In the genomic region with DNA sequence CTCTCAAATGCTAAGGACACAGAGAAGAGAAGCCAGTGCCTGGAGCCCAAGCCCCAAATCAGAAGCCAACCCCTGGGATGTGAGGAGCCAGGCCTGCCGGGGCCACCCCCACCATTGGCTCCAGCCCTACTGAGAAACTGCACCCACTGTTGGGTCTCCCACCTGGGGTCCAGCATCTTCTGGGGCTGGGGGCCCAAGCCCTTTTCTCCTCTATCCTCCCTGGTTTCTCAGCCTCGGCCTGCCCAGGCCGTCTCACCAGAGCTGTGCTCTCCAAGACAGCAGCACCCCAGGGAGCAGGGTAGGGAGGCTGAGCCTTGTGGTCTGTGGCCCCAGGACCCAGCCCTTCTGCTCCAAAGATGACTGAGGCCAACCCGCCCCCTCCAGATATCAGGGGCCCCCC, we compare ENCODE assay signal across 17 cellular contexts. TPM values are rescaled to one million over a fixed set of nuclear protein-coding genes. Genes with fewer than 3 reads are reported as not detected.
DNase-seq lines count a peak whose midpoint lies in the region; ATAC-seq, FAIRE-seq and TF ChIP-seq lines count a peak whose summit lies in the region.
"Had no signal": no experiment of that assay in that cellular context is flagged by ENCODE, and none has a peak within 500 bp of the region (broad histone marks: within the 10 kb centered on the region; RNA-seq: fewer than 3 reads in every experiment).

No MANE protein-coding gene starts in this region.

- no peak; the same call in 2 of the 3 replicates for ATAC-seq in K562
- ATAC-seq in effector memory CD8-positive, alpha-beta T cell (replicated peaks), result no peak
- ATAC-seq in HG03460 (IDR thresholded peaks at IDR 0.05; ENCODE audit: unreplicated experiment), result no peak

- H3K27ac Mint-ChIP-seq in H9 (peak overlapping the region in 2 of 3 experiments; percentile 89 to 95; a peak in 1 of 7 replicates), nephron progenitor cell (no peak overlapping the region)
- H3K27ac Mint-ChIP-seq in effector memory CD8-positive, alpha-beta T cell, result no peak overlapping the region
- H3K27ac Mint-ChIP-seq: CD4-positive, alpha-beta memory T cell; HFFc6 had no signal

- H3K56ac ChIP-seq in H9 (ENCODE audit: insufficient read length, low read depth, low read length), result no peak overlapping the region

- no peak overlapping the region for H3T11ph ChIP-seq in H9 (ENCODE audit: low read length)

- H3K23ac ChIP-seq in H9 (ENCODE audit: insufficient read length, low read depth, low read length), result no peak overlapping the region

- no peaks in the 10 kb centered on the region for H3K27me3 ChIP-seq in H9 (ENCODE audit: insufficient read depth, low read length)
- no peaks in the 10 kb centered on the region for H3K27me3 ChIP-seq in K562 (ENCODE audit: control insufficient read depth in 2 of 2, insufficient read depth in 2 of 2, low read length in 2 of 2)
- no peaks in the 10 kb centered on the region for H3K27me3 ChIP-seq in rectal smooth muscle tissue (ENCODE audit: control insufficient read depth, insufficient read depth, low read length)
- H3K27me3 ChIP-seq in HAP-1 (ENCODE audit: low read depth), result no peaks in the 10 kb centered on the region

- H2BK12ac ChIP-seq in H9 (ENCODE audit: insufficient read length, low read depth, low read length), result no peak overlapping the region

- H4K20me1 ChIP-seq in H9 (ENCODE audit: control insufficient read depth, insufficient read depth, insufficient read length) (no peaks in the 10 kb centered on the region), K562 (replicated peaks; ENCODE audit: control insufficient read depth, insufficient read depth, low read length) (no peaks in the 10 kb centered on the region)

- H4K8ac ChIP-seq in H9 (replicated peaks; ENCODE audit: insufficient read length, low read depth, low read length), result no peak overlapping the region

- TF ChIP-seq CTCF in H9 (conservative IDR thresholded peaks at IDR 0.05) (no peak), K562 (IDR thresholded peaks at IDR 0.05 in 2 of 3, conservative IDR thresholded peaks at IDR 0.05 in 1 of 3; ENCODE audit: insufficient read depth in 2 of 3, low read depth in 1 of 3, low read length in 3 of 3) (no peak), kidney (IDR thresholded peaks at IDR 0.05; ENCODE audit: borderline replicate concordance, extremely low read depth, insufficient read depth) (no peak), nephron progenitor cell (IDR thresholded peaks at IDR 0.05) (no peak)

- H2AFZ ChIP-seq in H9 (ENCODE audit: low read length), result no peak overlapping the region
- H2AFZ ChIP-seq in K562 (ENCODE audit: low read depth, low read length), result no peak overlapping the region

- H3K27ac ChIP-seq in H9 (ENCODE audit: insufficient read length, low read depth, low read length) (no peak overlapping the region), K562 (ENCODE audit: extremely low read depth, low read depth, low read length) (no peak overlapping the region), kidney (ENCODE audit: low read depth in 2 of 2, low read length in 2 of 2) (no peak overlapping the region), rectal smooth muscle tissue (ENCODE audit: low read depth, low read length) (peak overlapping the region; percentile 6)

- no peak for TF ChIP-seq RAD21 in K562 (CRISPR knock-in tag; conservative IDR thresholded peaks at IDR 0.05 in 1 of 2, IDR thresholded peaks at IDR 0.05 in 1 of 2)

- H3K4me2 ChIP-seq in H9 (ENCODE audit: insufficient read depth, insufficient read length, low read length) (no peak overlapping the region), K562 (ENCODE audit: insufficient read depth, low read length) (no peak overlapping the region)

- no peak overlapping the region for H2AK5ac ChIP-seq in H9 (ENCODE audit: insufficient read length, low read length)

- H3K4me3 ChIP-seq in K562, result no peak overlapping the region
- no peak overlapping the region for H3K4me3 ChIP-seq in kidney (ENCODE audit: low read length in 2 of 2)
- H3K4me3 ChIP-seq in rectal smooth muscle tissue (ENCODE audit: low read length), result no peak overlapping the region
- H3K4me3 ChIP-seq in HAP-1, result no peak overlapping the region

- no peak for TF ChIP-seq EP300 in K562 (IDR thresholded peaks at IDR 0.05; ENCODE audit: low read length)

- BruUV-seq in K562 (replicated peaks; lab: Mats Ljungman, UMichigan), result no TSS peak

- H2BK5ac ChIP-seq in H9 (ENCODE audit: insufficient read length, low read length), result no peak overlapping the region

- no CpG with 5 or more reads among the region's 4 CpGs for WGBS in H9 (ENCODE audit: extremely low coverage, insufficient read length, low lambda C conversion rate)
- 58% methylated on average over 4 of the region's 4 CpGs for WGBS in K562 (ENCODE audit: insufficient coverage, low coverage, missing lambda C conversion rate)

- H3K18ac ChIP-seq in H9 (ENCODE audit: insufficient read length, low read depth, low read length), result no peak overlapping the region

- DNase-seq in H9 (no peak), K562 (ENCODE audit: extremely low read depth in 1 of 4, low spot score in 3 of 4) (no peak), kidney (peak; percentile 56), HAP-1 (ENCODE audit: low spot score in 2 of 2) (no peak), nephron progenitor cell (no peak)
- no peak for DNase-seq in effector memory CD8-positive, alpha-beta T cell
- DNase-seq: C1 segment of cervical spinal cord; CD4-positive, alpha-beta memory T cell; COR-L47; DMS153; DND-41; GOT3; HFFc6 had no signal

- peaks cover 4 to 9% (median 5%) of the 10 kb centered on the region in 3 experiments; a peak in 6 of 7 replicates for H3K36me3 Mint-ChIP-seq in H9 (ENCODE audit: insufficient read depth in 1 of 3, low read depth in 3 of 3)
- H3K36me3 Mint-ChIP-seq in effector memory CD8-positive, alpha-beta T cell (ENCODE audit: insufficient read depth), result no peaks in the 10 kb centered on the region
- peaks cover 5% of the 10 kb centered on the region for H3K36me3 Mint-ChIP-seq in nephron progenitor cell (ENCODE audit: low read depth)
- H3K36me3 Mint-ChIP-seq: CD4-positive, alpha-beta memory T cell had no signal

- peaks cover 7% of the 10 kb centered on the region for H3K9me1 ChIP-seq in K562 (ENCODE audit: control insufficient read depth, insufficient read depth, low read length)

- H3K36me3 ChIP-seq in K562 (ENCODE audit: control insufficient read depth, insufficient read depth, low read length), result peaks cover 21% of the 10 kb centered on the region; the same call in 1 of the 3 replicates
- H3K36me3 ChIP-seq in kidney (ENCODE audit: control insufficient read depth in 1 of 2, insufficient read depth in 2 of 2, low read length in 2 of 2), result peaks cover 0 to 4% of the 10 kb centered on the region in 2 donors
- H3K36me3 ChIP-seq in rectal smooth muscle tissue (ENCODE audit: control insufficient read depth, insufficient read depth, low read length), result peaks cover 27% of the 10 kb centered on the region
- H3K36me3 ChIP-seq in HAP-1 (replicated peaks), result no peaks in the 10 kb centered on the region; the same call in 1 of the 2 replicates

- no peak overlapping the region for H4K91ac ChIP-seq in H9 (ENCODE audit: insufficient read length, low read depth, low read length)

- H3K27me3 Mint-ChIP-seq in H9 (ENCODE audit: low read depth) (no peaks in the 10 kb centered on the region), nephron progenitor cell (ENCODE audit: low read depth, poor library complexity) (peaks cover 7% of the 10 kb centered on the region)
- H3K27me3 Mint-ChIP-seq in effector memory CD8-positive, alpha-beta T cell, result peaks cover 22 to 68% of the 10 kb centered on the region in 2 donors

- intact Hi-C loops in K562 (cut with micrococcal nuclease), result no loop called here
- intact Hi-C loops in kidney (cut with DNase I), result no loop called here

- no peak overlapping the region for H4K5ac ChIP-seq in H9 (ENCODE audit: insufficient read length, low read depth, low read length)

- in situ Hi-C loops in K562 (cut with MboI), result no loop called here
- in situ Hi-C loops in HAP-1 (cut with MboI; ENCODE audit: low sequenced_read_pairs), result no loop called here

- H3K9me3 ChIP-seq in H9 (ENCODE audit: control insufficient read depth, low read depth, low read length) (peaks cover 14% of the 10 kb centered on the region), K562 (replicated peaks; ENCODE audit: control insufficient read depth, insufficient read depth, low read depth, low read length) (no peaks in the 10 kb centered on the region), kidney (ENCODE audit: control insufficient read depth in 1 of 2, low read length in 2 of 2) (peaks cover 0 to 10% of the 10 kb centered on the region in 2 donors), HAP-1 (no peaks in the 10 kb centered on the region)

- FAIRE-seq in K562 (lab: Jason Lieb, UNC) (no peak), kidney (lab: Jason Lieb, UNC) (no peak)
- FAIRE-seq: G401.6, GM12892 had no signal

- no peak overlapping the region; the same call in 1 of the 2 replicates for H3K14ac ChIP-seq in H9 (ENCODE audit: insufficient read depth, low read length)

- H2BK120ac ChIP-seq in H9 (ENCODE audit: low read depth, low read length, poor library complexity, severe bottlenecking), result no peak overlapping the region

- H3K4me1 ChIP-seq in H9 (ENCODE audit: insufficient read depth, low read length) (no peaks in the 10 kb centered on the region), K562 (replicated peaks in 1 of 2; ENCODE audit: control insufficient read depth in 2 of 2, insufficient read depth in 2 of 2, low read length in 2 of 2) (peaks cover 30 to 42% of the 10 kb centered on the region in 2 experiments), kidney (ENCODE audit: control insufficient read depth in 1 of 2, insufficient read depth in 1 of 2, low read depth in 1 of 2, low read length in 2 of 2) (no peaks in the 10 kb centered on the region), rectal smooth muscle tissue (ENCODE audit: control insufficient read depth, insufficient read depth, low read length) (no peaks in the 10 kb centered on the region), HAP-1 (no peaks in the 10 kb centered on the region)

- peaks cover 15 to 16% of the 10 kb centered on the region in 2 experiments for H3K4me1 Mint-ChIP-seq in H9
- H3K4me1 Mint-ChIP-seq in effector memory CD8-positive, alpha-beta T cell (ENCODE audit: low read depth in 2 of 2), result peaks cover 10 to 12% of the 10 kb centered on the region in 2 donors
- H3K4me1 Mint-ChIP-seq in nephron progenitor cell, result peaks cover 23% of the 10 kb centered on the region

- no peaks in the 10 kb centered on the region for H3K23me2 ChIP-seq in H9 (ENCODE audit: insufficient read length, low read depth, low read length, poor library complexity, severe bottlenecking)

- H3K9me3 Mint-ChIP-seq in H9 (no peaks in the 10 kb centered on the region), nephron progenitor cell (no peaks in the 10 kb centered on the region)
- no peaks in the 10 kb centered on the region for H3K9me3 Mint-ChIP-seq in effector memory CD8-positive, alpha-beta T cell
- H3K9me3 Mint-ChIP-seq: CD4-positive, alpha-beta memory T cell had no signal

- no peak for TF ChIP-seq POLR2A in K562 (conservative IDR thresholded peaks at IDR 0.05)

- H3K4ac ChIP-seq in H9 (ENCODE audit: low read depth, low read length), result no peak overlapping the region

- H2BK20ac ChIP-seq in H9 (ENCODE audit: low read depth, low read length, poor library complexity, severe bottlenecking), result no peak overlapping the region

- H2BK15ac ChIP-seq in H9 (ENCODE audit: low read depth, low read length), result no peak overlapping the region

- H3K79me2 ChIP-seq in H9 (ENCODE audit: insufficient read depth, low read length), result no peaks in the 10 kb centered on the region
- H3K79me2 ChIP-seq in K562 (ENCODE audit: control insufficient read depth, insufficient read depth, low read length), result no peaks in the 10 kb centered on the region

- no peaks in the 10 kb centered on the region for H3K79me1 ChIP-seq in H9 (ENCODE audit: insufficient read depth, low read depth, low read length, poor library complexity, severe bottlenecking)

- H3K9ac ChIP-seq in H9 (ENCODE audit: extremely low read depth, insufficient read length, low read length) (no peak overlapping the region), K562 (ENCODE audit: insufficient read depth in 1 of 2, low read depth in 2 of 2, low read length in 2 of 2) (peak overlapping the region in 1 of 2 experiments; percentile 76; a peak in 2 of 4 replicates), kidney (ENCODE audit: low read length in 2 of 2) (no peak overlapping the region), rectal smooth muscle tissue (ENCODE audit: low read length) (no peak overlapping the region)

- POLR2A ChIA-PET in K562 (lab: Yijun Ruan, JAX), result interaction anchor here (1.3 kb wide), 1 partner anchor 42 kb away, joined by 3 read pairs; no protein-coding TSS in a partner anchor

- H3K4me3 Mint-ChIP-seq in H9, result no peak overlapping the region
- no peak overlapping the region for H3K4me3 Mint-ChIP-seq in effector memory CD8-positive, alpha-beta T cell
- H3K4me3 Mint-ChIP-seq in nephron progenitor cell, result no peak overlapping the region
- H3K4me3 Mint-ChIP-seq: CD4-positive, alpha-beta memory T cell; HFFc6 had no signal

- CTCF ChIA-PET in K562 (lab: Yijun Ruan, JAX; ENCODE audit: low intra/inter-chr PET ratio), result no interaction called here

RNA-seq across cellular contexts. Expression of gene SDC3, which starts 37.9 kb away (rescaled TPM):
- total RNA-seq in H9 (2021) (24.2 and 25.9 TPM in 2 replicates), K562 (2014; rRNA removed) (12.1 and 20.7 TPM in 2 replicates), K562 (2014; rRNA removed; fragmentation: Illumina TruSeq; extraction: Trizol) (8.6 and 9.0 TPM in 2 replicates), K562 (2015; rRNA removed; fragmentation: Illumina TruSeq; extraction: Trizol) (17.6 and 18.3 TPM in 2 replicates), K562 (2021) (39.4 and 44.1 TPM in 2 replicates), kidney (58.7 TPM)
- 13.1 and 24.6 TPM in 2 replicates for total RNA-seq in K562 (2011; cell fraction: chromatin; rRNA removed; ENCODE audit: low replicate concordance)
- 24.0 and 32.2 TPM in 2 replicates for total RNA-seq in K562 (2011; cell fraction: nucleolus; rRNA removed)
- 29.8 and 31.2 TPM in 2 replicates for total RNA-seq in K562 (2011; cell fraction: nucleoplasm; rRNA removed)
- polyA plus RNA-seq in K562 (2011; rRNA removed) (6.5 and 8.9 TPM in 2 replicates), K562 (2014; fragmentation: Illumina TruSeq; extraction: Trizol) (30.5 and 39.3 TPM in 2 replicates), K562 (2014; fragmentation: Nextera tagmentation; extraction: Ambion mirVana) (under 1 TPM; 0.38 to 0.56 TPM), K562 (2014; rRNA removed) (20.4 and 24.5 TPM in 2 replicates), kidney (ENCODE audit: insufficient read depth, low read depth, low replicate concordance) (11.0 TPM)
- 8.4 and 12.2 TPM in 2 replicates for polyA plus RNA-seq in K562 (2011; cell fraction: cytosol; rRNA removed)
- polyA plus RNA-seq in K562 (2011; cell fraction: nucleus; rRNA removed), result 15.0 and 19.6 TPM in 2 replicates
- polyA plus RNA-seq in K562 (2012), result 39.4 and 99.6 TPM in 2 replicates
- polyA minus RNA-seq in K562 (2011; rRNA and poly(A)+ RNA removed), result 4.6 and 6.4 TPM in 2 replicates
- 12.1 and 19.4 TPM in 2 replicates for polyA minus RNA-seq in K562 (2011; cell fraction: cytosol; rRNA and poly(A)+ RNA removed)
- polyA minus RNA-seq in K562 (2011; cell fraction: nucleus; rRNA and poly(A)+ RNA removed), result 3.4 and 3.8 TPM in 2 replicates
- polyA plus RNA-seq: CD4-positive, alpha-beta memory T cell had no signal

Comparison
In these comparisons a context has a peak if more than half of its experiments do, and no peak if none do; other contexts are left out.
1. H3K27ac Mint-ChIP-seq: peak in H9 (2 of 3); none in effector memory CD8-positive, alpha-beta T cell (0 of 2) and nephron progenitor cell (single experiment).